ENCODE assay signal across 31 cellular contexts in the genomic region with DNA sequence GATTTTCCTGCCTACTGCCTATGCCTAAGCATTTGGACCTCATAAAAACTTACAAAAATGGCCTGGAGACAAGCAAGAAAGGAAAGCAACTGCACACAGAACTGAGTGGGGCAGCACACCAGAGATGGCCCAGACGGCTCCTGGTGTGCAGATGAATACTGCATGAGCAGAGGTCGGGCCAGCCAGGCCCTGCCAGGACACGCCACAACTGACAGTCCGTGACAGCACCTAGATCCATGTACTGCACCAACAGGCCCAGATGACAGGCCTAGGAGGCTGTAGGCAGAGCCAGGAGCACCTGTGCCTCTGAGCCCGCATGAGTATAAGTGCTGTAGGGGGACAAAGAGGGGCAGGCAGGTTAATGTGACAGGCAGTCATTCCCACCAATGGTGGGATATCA.
"Had no signal": no experiment of that assay in that cellular context is flagged by ENCODE, and none has a peak within 500 bp of the region (broad histone marks: within the 10 kb centered on the region; RNA-seq: fewer than 3 reads in every experiment).

No MANE protein-coding gene starts in this region.

- H3K4me1 Mint-ChIP-seq: naive thymus-derived CD4-positive, alpha-beta T cell; stimulated activated naive CD8-positive, alpha-beta T cell treated with anti-CD3 and anti-CD28 coated beads, Interleukin-15, amount 100 ng/mL, for 72 hours had no signal

- H2AFZ ChIP-seq: parathyroid adenoma had no signal

- H3K36me3 ChIP-seq: left lung, lower lobe of right lung, right atrium auricular region, right lobe of liver, thyroid gland, transverse colon, uterus had no signal

- H3K9me3 Mint-ChIP-seq: immature natural killer cell; naive thymus-derived CD4-positive, alpha-beta T cell; natural killer cell treated with Interleukin-12 subunit alpha and Interleukin-12 subunit beta and Interleukin-15 and Interleukin-18, amount 100 ng/mL, for 72 hours; stimulated activated memory B cell treated with anti-CD40 and anti-IgM and Interleukin-4, amounts not matched to agents 10 μg/mL and 1 μg/mL and 100 μg/mL, for 72 hours; stimulated activated naive CD8-positive, alpha-beta T cell treated with anti-CD3 and anti-CD28 coated beads, Interleukin-15, amount 100 ng/mL, for 72 hours had no signal

- H3K36me3 Mint-ChIP-seq: immature natural killer cell; naive thymus-derived CD4-positive, alpha-beta T cell; natural killer cell treated with Interleukin-12 subunit alpha and Interleukin-12 subunit beta and Interleukin-15 and Interleukin-18, amount 100 ng/mL, for 72 hours; stimulated activated memory B cell treated with anti-CD40 and anti-IgM and Interleukin-4, amounts not matched to agents 10 μg/mL and 1 μg/mL and 100 μg/mL, for 72 hours had no signal

- DNase-seq: head of caudate nucleus; hippocampal formation; immature natural killer cell; kidney; left colon; lower lobe of right lung; mammary epithelial cell; mesenchymal stem cell; midbrain; mucosa of descending colon; naive thymus-derived CD4-positive, alpha-beta T cell; nucleus accumbens; right lobe of liver; stimulated activated CD4-positive, alpha-beta T cell treated with anti-CD3 and anti-CD28 coated beads, Interleukin-1b, Interleukin-23, amount 100 ng/mL, for 48 hours; stimulated activated CD4-positive, alpha-beta T cell treated with anti-CD3 and anti-CD28 coated beads, Interleukin-2, amount 100 ng/mL, for 48 hours; stimulated activated CD4-positive, alpha-beta T cell treated with anti-CD3 and anti-CD28 coated beads, Interleukin-4, amount 100 ng/mL, for 4 hours; stimulated activated CD8-positive, alpha-beta memory T cell treated with anti-CD3 and anti-CD28 coated beads, Interleukin-4, amount 100 ng/mL, for 48 hours; stimulated activated naive CD4-positive, alpha-beta T cell treated with Interleukin-2 at 50 U/mL for 16 hours; stimulated activated naive CD8-positive, alpha-beta T cell treated with anti-CD3 and anti-CD28 coated beads, Interleukin-15, amount 100 ng/mL, for 72 hours; testis; thyroid gland; transverse colon; uterus had no signal

- H3K9ac ChIP-seq: parathyroid adenoma had no signal

- H3K27ac Mint-ChIP-seq: immature natural killer cell; naive thymus-derived CD4-positive, alpha-beta T cell; natural killer cell treated with Interleukin-12 subunit alpha and Interleukin-12 subunit beta and Interleukin-15 and Interleukin-18, amount 100 ng/mL, for 72 hours; progenitor cell of endocrine pancreas; stimulated activated memory B cell treated with anti-CD40 and anti-IgM and Interleukin-4, amounts not matched to agents 10 μg/mL and 1 μg/mL and 100 μg/mL, for 72 hours had no signal

- H3K27me3 ChIP-seq: left lung, right atrium auricular region, right lobe of liver, testis, thyroid gland, transverse colon, uterus had no signal

- H3K4me3 Mint-ChIP-seq: immature natural killer cell; naive thymus-derived CD4-positive, alpha-beta T cell; natural killer cell treated with Interleukin-12 subunit alpha and Interleukin-12 subunit beta and Interleukin-15 and Interleukin-18, amount 100 ng/mL, for 72 hours; stimulated activated memory B cell treated with anti-CD40 and anti-IgM and Interleukin-4, amounts not matched to agents 10 μg/mL and 1 μg/mL and 100 μg/mL, for 72 hours; stimulated activated naive CD8-positive, alpha-beta T cell treated with anti-CD3 and anti-CD28 coated beads, Interleukin-15, amount 100 ng/mL, for 72 hours had no signal

- H3K4me1 ChIP-seq: left lung, lower lobe of right lung, parathyroid adenoma, right atrium auricular region, right lobe of liver, testis, thyroid gland, transverse colon, uterus had no signal

- H3K4me3 ChIP-seq: left lung, lower lobe of right lung, mucosa of descending colon, right atrium auricular region, right lobe of liver, smooth muscle cell, testis, thyroid gland, transverse colon, uterus had no signal

- H3K79me2 ChIP-seq: parathyroid adenoma had no signal

- FAIRE-seq: islet of Langerhans, kidney had no signal

- H3K9me3 ChIP-seq: left lung, lower lobe of right lung, mucosa of descending colon, right atrium auricular region, right lobe of liver, testis, thyroid gland, transverse colon, uterus had no signal

- H3K27ac ChIP-seq: left lung, lower lobe of right lung, parathyroid adenoma, right atrium auricular region, right lobe of liver, testis, thyroid gland, transverse colon, uterus had no signal

- H3K4me2 ChIP-seq: smooth muscle cell had no signal
